ENCODE assay signal across 9 cellular contexts in genomic region chr14:90513151-90514014, GRCh38.
DNase-seq lines count a peak whose midpoint lies in the region; ATAC-seq and TF ChIP-seq lines count a peak whose summit lies in the region.
"Had no signal": no experiment of that assay in that cellular context is flagged by ENCODE, and none has a peak within 500 bp of the region (broad histone marks: within the 10 kb centered on the region; RNA-seq: fewer than 3 reads in every experiment).

No MANE protein-coding gene starts in this region.

- H3K9me3 Mint-ChIP-seq in activated T-cell treated with anti-CD3 and anti-CD28 coated beads, Interleukin-2, amount 50 U/mL, for 72 hours, result no peaks in the 10 kb centered on the region
- H3K9me3 Mint-ChIP-seq in activated naive CD8-positive, alpha-beta T cell treated with anti-CD3 and anti-CD28 coated beads for 36 hours, result no peaks in the 10 kb centered on the region

- H3K4me3 Mint-ChIP-seq in activated T-cell treated with anti-CD3 and anti-CD28 coated beads, Interleukin-2, amount 50 U/mL, for 72 hours, result no peak overlapping the region
- H3K4me3 Mint-ChIP-seq in activated naive CD8-positive, alpha-beta T cell treated with anti-CD3 and anti-CD28 coated beads for 36 hours, result no peak overlapping the region

- H3K4me3 ChIP-seq in epithelial cell of esophagus (ENCODE audit: low read length) (no peak overlapping the region), muscle layer of duodenum (ENCODE audit: low read depth in 1 of 2, low read length in 2 of 2) (no peak overlapping the region)
- H3K4me3 ChIP-seq: SJSA1 had no signal

- peaks cover 12% of the 10 kb centered on the region for H3K27me3 Mint-ChIP-seq in activated T-cell treated with anti-CD3 and anti-CD28 coated beads, Interleukin-2, amount 50 U/mL, for 72 hours (ENCODE audit: low read depth)
- peaks cover 16% of the 10 kb centered on the region for H3K27me3 Mint-ChIP-seq in activated naive CD8-positive, alpha-beta T cell treated with anti-CD3 and anti-CD28 coated beads for 36 hours

- H3K27me3 ChIP-seq in muscle layer of duodenum (ENCODE audit: low read depth, low read length), result no peaks in the 10 kb centered on the region
- H3K27me3 ChIP-seq: SJSA1 had no signal

- no peaks in the 10 kb centered on the region for H3K36me3 ChIP-seq in muscle layer of duodenum (ENCODE audit: control insufficient read depth in 1 of 2, insufficient read depth in 2 of 2, low read length in 2 of 2)
- H3K36me3 ChIP-seq: SJSA1 had no signal

- DNase-seq in DMS 273 (lab: John Stamatoyannopoulos, UW; ENCODE audit: unreplicated experiment), result peak; percentile 92
- DNase-seq in NCI-H2171 (lab: John Stamatoyannopoulos, UW), result peak; percentile 86
- DNase-seq in epithelial cell of esophagus (ENCODE audit: low read depth), result peak; percentile 47
- DNase-seq in NK-92 (lab: John Stamatoyannopoulos, UW; ENCODE audit: unreplicated experiment), result no peak
- DNase-seq in MV-4-11 (lab: John Stamatoyannopoulos, UW), result no peak
- no peak for DNase-seq in activated T-cell treated with anti-CD3 and anti-CD28 coated beads, Interleukin-2, amount 50 U/mL, for 72 hours
- DNase-seq in activated naive CD8-positive, alpha-beta T cell treated with anti-CD3 and anti-CD28 coated beads for 36 hours, result no peak

- no peak for ATAC-seq in activated T-cell treated with anti-CD3 and anti-CD28 coated beads, Interleukin-2, amount 50 U/mL, for 72 hours (replicated peaks in 1 of 2)

- peak overlapping the region; percentile 87 for H3K27ac ChIP-seq in muscle layer of duodenum (ENCODE audit: low read length)
- H3K27ac ChIP-seq: SJSA1 had no signal

- peaks cover 22 to 32% of the 10 kb centered on the region in 2 donors for H3K4me1 ChIP-seq in muscle layer of duodenum (ENCODE audit: control insufficient read depth in 1 of 2, insufficient read depth in 2 of 2, low read length in 2 of 2)
- H3K4me1 ChIP-seq: SJSA1 had no signal

- H3K27ac Mint-ChIP-seq in activated T-cell treated with anti-CD3 and anti-CD28 coated beads, Interleukin-2, amount 50 U/mL, for 72 hours, result no peak overlapping the region
- no peak overlapping the region for H3K27ac Mint-ChIP-seq in activated naive CD8-positive, alpha-beta T cell treated with anti-CD3 and anti-CD28 coated beads for 36 hours

- no peaks in the 10 kb centered on the region for H3K9me3 ChIP-seq in muscle layer of duodenum (ENCODE audit: control insufficient read depth in 1 of 2, low read length in 2 of 2)
- H3K9me3 ChIP-seq: SJSA1 had no signal

- no peaks in the 10 kb centered on the region for H3K4me1 Mint-ChIP-seq in activated T-cell treated with anti-CD3 and anti-CD28 coated beads, Interleukin-2, amount 50 U/mL, for 72 hours (ENCODE audit: low read depth)
- peaks cover 3% of the 10 kb centered on the region for H3K4me1 Mint-ChIP-seq in activated naive CD8-positive, alpha-beta T cell treated with anti-CD3 and anti-CD28 coated beads for 36 hours

- no peaks in the 10 kb centered on the region for H3K36me3 Mint-ChIP-seq in activated T-cell treated with anti-CD3 and anti-CD28 coated beads, Interleukin-2, amount 50 U/mL, for 72 hours (ENCODE audit: insufficient read depth in 2 of 2)
- no peaks in the 10 kb centered on the region for H3K36me3 Mint-ChIP-seq in activated naive CD8-positive, alpha-beta T cell treated with anti-CD3 and anti-CD28 coated beads for 36 hours

- TF ChIP-seq CTCF in epithelial cell of esophagus (IDR thresholded peaks at IDR 0.05; ENCODE audit: insufficient read depth, low read depth, low read length, missing control alignments), result no peak

Comparison
In these comparisons a context has a peak if more than half of its experiments do, and no peak if none do; other contexts are left out.
1. DNase-seq: peak in DMS 273 (single experiment), NCI-H2171 (single experiment) and epithelial cell of esophagus (single experiment); none in NK-92 (single experiment), MV-4-11 (single experiment), activated T-cell treated with anti-CD3 and anti-CD28 coated beads, Interleukin-2, amount 50 U/mL, for 72 hours (0 of 2) and activated naive CD8-positive, alpha-beta T cell treated with anti-CD3 and anti-CD28 coated beads for 36 hours (single experiment).